In genomic region chr1:183522104-183522503, GRCh38 we compare ENCODE assay signal across 35 cellular contexts.
"Had no signal": no experiment of that assay in that cellular context is flagged by ENCODE, and none has a peak within 500 bp of the region (broad histone marks: within the 10 kb centered on the region; RNA-seq: fewer than 3 reads in every experiment).

No MANE protein-coding gene starts in this region.

- ATAC-seq: activated naive CD4-positive, alpha-beta T cell treated with anti-CD3 and anti-CD28 coated beads, Interleukin-2, amount 50 U/mL, for 72 hours; activated T-cell treated with anti-CD3 and anti-CD28 coated beads, Interleukin-2, amount 50 U/mL, for 4 hours; body of pancreas; Right ventricle myocardium inferior; SK-N-SH treated with all-trans-retinoic acid at 6 μM for 48 hours; T-cell had no signal

- FAIRE-seq: astrocyte, RCC 7860 had no signal

- H3K27ac Mint-ChIP-seq: activated B cell treated with CpG ODN at 0.5 μM for 24 hours; activated CD4-positive, alpha-beta memory T cell treated with anti-CD3 and anti-CD28 coated beads for 36 hours had no signal

- H3K27me3 Mint-ChIP-seq: activated B cell treated with CpG ODN at 0.5 μM for 24 hours; activated CD4-positive, alpha-beta memory T cell treated with anti-CD3 and anti-CD28 coated beads for 36 hours; T-cell had no signal

- DNase-seq: activated B cell treated with CpG ODN at 0.5 μM for 24 hours; activated CD4-positive, alpha-beta memory T cell treated with anti-CD3 and anti-CD28 coated beads for 36 hours; activated CD4-positive, alpha-beta T cell treated with anti-CD3 and anti-CD28 coated beads for 4 hours; activated CD4-positive, alpha-beta T cell treated with anti-CD3 and anti-CD28 coated beads, Interleukin-2, amount 50 U/mL, for 1 hour; activated CD4-positive, CD25-positive, alpha-beta regulatory T cell treated with anti-CD3 and anti-CD28 coated beads, Interleukin-2, amount 50 U/mL, for 72 hours; activated effector memory CD4-positive, alpha-beta T cell treated with anti-CD3 and anti-CD28 coated beads, Interleukin-2, amount 50 U/mL, for 16 hours; activated naive CD4-positive, alpha-beta T cell; activated T-cell treated with anti-CD3 and anti-CD28 coated beads, Interleukin-2, amount 50 U/mL, for 4 hours; adrenal gland; body of pancreas; Kasumi-1; KG1; MM.1S; MV-4-11; NCI-H1092; NCI-H1417; NCI-H146; NCI-H187; NCI-H2029 treated with DMSO at 0.1 percent for 48 hours; NCI-H2107; NCI-H2171; NCI-H510A; NCI-H526; NCI-H748 treated with DMSO at 0.1 percent for 48 hours; NK-92 treated with Interleukin-12 subunit alpha and Interleukin-12 subunit beta, amount 100 ng/mL, for 24 hours; PC-9; SIG-M5; T-cell; T-helper 2 cell; T-helper 9 cell had no signal

- H3K4me3 Mint-ChIP-seq: activated B cell treated with CpG ODN at 0.5 μM for 24 hours; activated CD4-positive, alpha-beta memory T cell treated with anti-CD3 and anti-CD28 coated beads for 36 hours; activated T-cell treated with anti-CD3 and anti-CD28 coated beads, Interleukin-2, amount 50 U/mL, for 4 hours; T-cell had no signal

- H3K9me3 Mint-ChIP-seq: activated B cell treated with CpG ODN at 0.5 μM for 24 hours; activated CD4-positive, alpha-beta memory T cell treated with anti-CD3 and anti-CD28 coated beads for 36 hours; activated naive CD4-positive, alpha-beta T cell treated with anti-CD3 and anti-CD28 coated beads, Interleukin-2, amount 50 U/mL, for 72 hours; activated T-cell treated with anti-CD3 and anti-CD28 coated beads, Interleukin-2, amount 50 U/mL, for 4 hours; T-cell had no signal
